Comparison of ENCODE assay signal across 9 cellular contexts in genomic region chr12:116863275-116863767, GRCh38. TPM values are rescaled to one million over a fixed set of nuclear protein-coding genes. Genes with fewer than 3 reads are reported as not detected.
A peak's percentile ranks its signal among the peaks of the same experiment; 100 is the strongest.
DNase-seq lines count a peak whose midpoint lies in the region; ATAC-seq and TF ChIP-seq lines count a peak whose summit lies in the region.
"Had no signal": no experiment of that assay in that cellular context is flagged by ENCODE, and none has a peak within 500 bp of the region (broad histone marks: within the 10 kb centered on the region; RNA-seq: fewer than 3 reads in every experiment).

No MANE protein-coding gene starts in this region.

- H3K9ac ChIP-seq in mammary epithelial cell (ENCODE audit: insufficient read depth, low read length): no peak overlapping the region

- H4K20me1 ChIP-seq in mammary epithelial cell (ENCODE audit: insufficient read depth, low read length): no peaks in the 10 kb centered on the region

- no peak overlapping the region for H2AFZ ChIP-seq in mammary epithelial cell (ENCODE audit: low read depth, low read length)

- H3K4me1 Mint-ChIP-seq in nephron progenitor cell: peaks cover 36% of the 10 kb centered on the region

- no peak overlapping the region for H3K4me3 ChIP-seq in mammary epithelial cell (replicated peaks in 1 of 3; ENCODE audit: insufficient read depth in 1 of 3, low read depth in 2 of 3, low read length in 3 of 3)
- H3K4me3 ChIP-seq: SJCRH30, vagina had no signal

- H3K27ac Mint-ChIP-seq in nephron progenitor cell: no peak overlapping the region

- ATAC-seq in HG02870 (IDR thresholded peaks at IDR 0.05; ENCODE audit: unreplicated experiment) (no peak), GM21515 (IDR thresholded peaks at IDR 0.05; ENCODE audit: unreplicated experiment) (no peak)

- H3K36me3 Mint-ChIP-seq in nephron progenitor cell (ENCODE audit: low read depth): no peaks in the 10 kb centered on the region

- H3K27ac ChIP-seq in mammary epithelial cell (ENCODE audit: insufficient read depth, low read depth, low read length): no peak overlapping the region
- H3K27ac ChIP-seq: SJCRH30, vagina had no signal

- peaks cover 22% of the 10 kb centered on the region for H3K27me3 Mint-ChIP-seq in nephron progenitor cell (ENCODE audit: low read depth, poor library complexity)

- WGBS in mammary epithelial cell (ENCODE audit: low coverage, missing lambda C conversion rate): 39% methylated on average over 5 of the region's 6 CpGs

- in situ Hi-C loops in mammary epithelial cell (cut with MboI; ENCODE audit: low sequenced_read_pairs in 2 of 2): no loop called here

- peak; percentile 36 to 55 for TF ChIP-seq CTCF in mammary epithelial cell (conservative IDR thresholded peaks at IDR 0.05 in 1 of 2, IDR thresholded peaks at IDR 0.05 in 1 of 2; ENCODE audit: extremely low read depth in 1 of 2, insufficient read depth in 1 of 2, low read depth in 1 of 2, low read length in 2 of 2)
- TF ChIP-seq CTCF in nephron progenitor cell (IDR thresholded peaks at IDR 0.05): peak; percentile 56

- no peak overlapping the region for H3K4me3 Mint-ChIP-seq in nephron progenitor cell

- H3K4me2 ChIP-seq in mammary epithelial cell (ENCODE audit: insufficient read depth, low read depth, low read length): no peak overlapping the region

- H3K79me2 ChIP-seq in mammary epithelial cell (ENCODE audit: insufficient read depth, low read length): no peaks in the 10 kb centered on the region

- dilution Hi-C loops in mammary epithelial cell (cut with HindIII; ENCODE audit: low sequenced_read_pairs): no loop called here

- no TSS peak for BruUV-seq in mammary epithelial cell (replicated peaks; lab: Mats Ljungman, UMichigan)

- DNase-seq in Daoy (ENCODE audit: low read depth): peak; percentile 43
- DNase-seq in HK-2 (ENCODE audit: unreplicated experiment): peak; percentile 59
- no peak for DNase-seq in mammary epithelial cell
- peak; percentile 24 for DNase-seq in nephron progenitor cell
- DNase-seq in activated CD4-positive, CD25-positive, alpha-beta regulatory T cell treated with anti-CD3 and anti-CD28 coated beads, Interleukin-2, amount 50 U/mL, for 72 hours: no peak

- peaks cover 17% of the 10 kb centered on the region for H3K27me3 ChIP-seq in mammary epithelial cell (ENCODE audit: insufficient read depth, low read length)
- H3K27me3 ChIP-seq: SJCRH30, vagina had no signal

- H3K9me3 Mint-ChIP-seq in nephron progenitor cell: no peaks in the 10 kb centered on the region

- no peaks in the 10 kb centered on the region for H3K36me3 ChIP-seq in mammary epithelial cell (ENCODE audit: insufficient read depth, low read length)
- H3K36me3 ChIP-seq: SJCRH30, vagina had no signal

- H3K9me3 ChIP-seq in mammary epithelial cell (replicated peaks; ENCODE audit: insufficient read depth, low read length): no peaks in the 10 kb centered on the region
- H3K9me3 ChIP-seq: SJCRH30, vagina had no signal

- peaks cover 5% of the 10 kb centered on the region for H3K4me1 ChIP-seq in mammary epithelial cell (ENCODE audit: insufficient read depth, low read length)

- intact Hi-C loops in mammary epithelial cell (cut with micrococcal nuclease): no loop called here

- CTCF ChIA-PET in mammary epithelial cell (lab: Charles Lee; ENCODE audit: low non-redundant PET): interaction anchor here (0.6 kb wide), 1 partner anchor 92 kb away, joined by 3 read pairs; no protein-coding TSS in a partner anchor

RNA-seq across cellular contexts. Expression of gene HRK, which starts 17.9 kb away (rescaled TPM):
- total RNA-seq in Daoy (2014; rRNA removed; shearing (Covaris generic)): 0.29 TPM in 1 of 2 replicates, not detected in the other
- total RNA-seq in mammary epithelial cell: under 1 TPM; 0.12 to 0.17 TPM
- polyA plus RNA-seq in mammary epithelial cell: not detected
- polyA minus RNA-seq in mammary epithelial cell: not detected
- total RNA-seq: vagina had no signal

RNA-seq across cellular contexts. Expression of gene FBXW8, which starts 47.4 kb away (rescaled TPM):
- total RNA-seq in Daoy (2014; rRNA removed; shearing (Covaris generic)): 13.2 and 14.6 TPM in 2 replicates
- 10 to 100 TPM; 10.7 to 12.8 TPM for total RNA-seq in mammary epithelial cell
- 6.0 TPM for polyA plus RNA-seq in mammary epithelial cell
- polyA minus RNA-seq in mammary epithelial cell: 18.5 TPM

Comparison
In these comparisons a context has a peak if more than half of its experiments do, and no peak if none do; other contexts are left out.
1. DNase-seq: peak in Daoy (single experiment), HK-2 (single experiment) and nephron progenitor cell (single experiment); none in mammary epithelial cell (single experiment) and activated CD4-positive, CD25-positive, alpha-beta regulatory T cell treated with anti-CD3 and anti-CD28 coated beads, Interleukin-2, amount 50 U/mL, for 72 hours (single experiment).